Comparison of ENCODE assay signal across 11 cellular contexts in genomic region chr5:21806943-21807342, GRCh38.
DNase-seq lines count a peak whose midpoint lies in the region; TF ChIP-seq lines count a peak whose summit lies in the region.
"Had no signal": no experiment of that assay in that cellular context is flagged by ENCODE, and none has a peak within 500 bp of the region (broad histone marks: within the 10 kb centered on the region; RNA-seq: fewer than 3 reads in every experiment).

No MANE protein-coding gene starts in this region.

- H4K20me1 ChIP-seq in mammary epithelial cell (ENCODE audit: insufficient read depth, low read length) = no peaks in the 10 kb centered on the region

- TF ChIP-seq CTCF in mammary epithelial cell (conservative IDR thresholded peaks at IDR 0.05 in 1 of 2, IDR thresholded peaks at IDR 0.05 in 1 of 2; ENCODE audit: extremely low read depth in 1 of 2, insufficient read depth in 1 of 2, low read depth in 1 of 2, low read length in 2 of 2) = no peak

- H3K27ac ChIP-seq in mammary epithelial cell (ENCODE audit: insufficient read depth, low read depth, low read length) = no peak overlapping the region
- H3K27ac ChIP-seq: cardiac muscle cell, SJCRH30 had no signal

- dilution Hi-C loops in mammary epithelial cell (cut with HindIII; ENCODE audit: low sequenced_read_pairs) = no loop called here

- no TSS peak for BruUV-seq in mammary epithelial cell (replicated peaks; lab: Mats Ljungman, UMichigan)

- peak overlapping the region; percentile 35 for H2AFZ ChIP-seq in mammary epithelial cell (ENCODE audit: low read depth, low read length)

- H3K36me3 ChIP-seq in mammary epithelial cell (ENCODE audit: insufficient read depth, low read length) = no peaks in the 10 kb centered on the region
- H3K36me3 ChIP-seq: cardiac muscle cell, SJCRH30 had no signal

- H3K4me1 ChIP-seq in mammary epithelial cell (ENCODE audit: insufficient read depth, low read length) = peaks cover 11% of the 10 kb centered on the region
- H3K4me1 ChIP-seq: SJCRH30 had no signal

- H3K79me2 ChIP-seq in mammary epithelial cell (ENCODE audit: insufficient read depth, low read length) = no peaks in the 10 kb centered on the region

- H3K27me3 ChIP-seq in mammary epithelial cell (ENCODE audit: insufficient read depth, low read length) = no peaks in the 10 kb centered on the region
- H3K27me3 ChIP-seq: cardiac muscle cell, SJCRH30 had no signal

- no peak overlapping the region for H3K9ac ChIP-seq in mammary epithelial cell (ENCODE audit: insufficient read depth, low read length)

- CTCF ChIA-PET in mammary epithelial cell (lab: Charles Lee; ENCODE audit: low non-redundant PET) = no interaction called here

- intact Hi-C loops in mammary epithelial cell (cut with micrococcal nuclease) = loop anchor here (10.0 kb wide), 1 partner anchor 142 kb away; no protein-coding TSS in a partner anchor

- in situ Hi-C loops in mammary epithelial cell (cut with MboI; ENCODE audit: low sequenced_read_pairs in 2 of 2) = no loop called here

- no peak overlapping the region for H3K4me3 ChIP-seq in mammary epithelial cell (replicated peaks in 1 of 3; ENCODE audit: insufficient read depth in 1 of 3, low read depth in 2 of 3, low read length in 3 of 3)
- H3K4me3 ChIP-seq: cardiac muscle cell, SJCRH30 had no signal

- H3K9me3 ChIP-seq in mammary epithelial cell (replicated peaks; ENCODE audit: insufficient read depth, low read length) = no peaks in the 10 kb centered on the region
- H3K9me3 ChIP-seq: SJCRH30 had no signal

- WGBS in mammary epithelial cell (ENCODE audit: low coverage, missing lambda C conversion rate) = 33% methylated on average over 1 of the region's 1 CpG

- H3K4me2 ChIP-seq in mammary epithelial cell (ENCODE audit: insufficient read depth, low read depth, low read length) = no peak overlapping the region

- DNase-seq in GM03348 (ENCODE audit: low spot score) = peak; percentile 6
- DNase-seq in M059J (ENCODE audit: low read depth) = peak; percentile 89
- peak; percentile 81 for DNase-seq in mammary epithelial cell
- peak; percentile 65 for DNase-seq in renal cortical epithelial cell (ENCODE audit: low read depth)
- DNase-seq in foreskin melanocyte = no peak
- no peak for DNase-seq in C1 segment of cervical spinal cord (lab: John Stamatoyannopoulos, UW)
- DNase-seq in mesenteric fat pad (ENCODE audit: low spot score) = no peak
- DNase-seq: DMS79, NCI-H2171 treated with DMSO at 0.1 percent for 48 hours had no signal

Comparison
In these comparisons a context has a peak if more than half of its experiments do, and no peak if none do; other contexts are left out.
1. DNase-seq: peak in GM03348 (single experiment), M059J (single experiment), mammary epithelial cell (single experiment) and renal cortical epithelial cell (single experiment); none in foreskin melanocyte (single experiment), C1 segment of cervical spinal cord (0 of 14) and mesenteric fat pad (single experiment).